In genomic region chr17:82299452-82299851, GRCh38 we compare ENCODE assay signal across 11 cellular contexts. TPM values are rescaled to one million over a fixed set of nuclear protein-coding genes. Genes with fewer than 3 reads are reported as not detected.
DNase-seq lines count a peak whose midpoint lies in the region; ATAC-seq and TF ChIP-seq lines count a peak whose summit lies in the region.
"Had no signal": no experiment of that assay in that cellular context is flagged by ENCODE, and none has a peak within 500 bp of the region (broad histone marks: within the 10 kb centered on the region; RNA-seq: fewer than 3 reads in every experiment).

No MANE protein-coding gene starts in this region.

- H3K27me3 Mint-ChIP-seq in activated T-cell treated with anti-CD3 and anti-CD28 coated beads, Interleukin-2, amount 50 U/mL, for 72 hours (ENCODE audit: low read depth), result no peaks in the 10 kb centered on the region
- H3K27me3 Mint-ChIP-seq in naive B cell (no peaks in the 10 kb centered on the region), chondrocyte (ENCODE audit: low read depth) (no peaks in the 10 kb centered on the region)

- H3K36me3 ChIP-seq in uterus, result no peaks in the 10 kb centered on the region
- H3K36me3 ChIP-seq: BE2C had no signal

- peaks cover 0 to 19% of the 10 kb centered on the region in 2 donors for H3K4me1 ChIP-seq in uterus

- no peak overlapping the region for H3K4me3 ChIP-seq in uterus
- H3K4me3 ChIP-seq: mucosa of descending colon had no signal

- H3K36me3 Mint-ChIP-seq in activated T-cell treated with anti-CD3 and anti-CD28 coated beads, Interleukin-2, amount 50 U/mL, for 72 hours (ENCODE audit: insufficient read depth in 2 of 2), result peaks cover 5 to 8% of the 10 kb centered on the region in 2 donors
- H3K36me3 Mint-ChIP-seq in naive B cell, result no peaks in the 10 kb centered on the region
- H3K36me3 Mint-ChIP-seq in chondrocyte (ENCODE audit: low read depth), result no peaks in the 10 kb centered on the region

- no peak for TF ChIP-seq POLR2A in uterus (IDR thresholded peaks at IDR 0.05)

- no peaks in the 10 kb centered on the region for H3K27me3 ChIP-seq in uterus
- H3K27me3 ChIP-seq: BE2C had no signal

- H3K4me3 Mint-ChIP-seq in activated T-cell treated with anti-CD3 and anti-CD28 coated beads, Interleukin-2, amount 50 U/mL, for 72 hours, result peak overlapping the region; percentile 98 to 99
- H3K4me3 Mint-ChIP-seq in naive B cell (peak overlapping the region in 7 of 8 donors; percentile 47 to 96 (median 75)), chondrocyte (ENCODE audit: unreplicated experiment) (no peak overlapping the region)

- H3K27ac ChIP-seq in uterus, result peak overlapping the region; percentile 89 to 95

- DNase-seq in stimulated activated CD4-positive, alpha-beta T cell treated with anti-CD3 and anti-CD28 coated beads, Interleukin-12 subunit alpha, Interleukin-12 subunit beta, amount 100 ng/mL, for 4 hours, result peak; percentile 40
- DNase-seq in stimulated activated CD4-positive, alpha-beta T cell treated with anti-CD3 and anti-CD28 coated beads, Interleukin-4, amount 100 ng/mL, for 1 hour, result no peak
- peak; percentile 76 to 77 for DNase-seq in activated T-cell treated with anti-CD3 and anti-CD28 coated beads, Interleukin-2, amount 50 U/mL, for 72 hours
- DNase-seq in naive B cell, result no peak
- DNase-seq in uterus, result no peak
- no peak for DNase-seq in amniotic stem cell (lab: John Stamatoyannopoulos, UW)
- no peak for DNase-seq in chondrocyte (ENCODE audit: low spot score)
- DNase-seq in 8988T, result no peak
- DNase-seq: BE2C, NCI-H446 had no signal

- no peak for TF ChIP-seq CTCF in uterus (IDR thresholded peaks at IDR 0.05)
- no peak for TF ChIP-seq CTCF in chondrocyte (IDR thresholded peaks at IDR 0.05)

- H3K27ac Mint-ChIP-seq in activated T-cell treated with anti-CD3 and anti-CD28 coated beads, Interleukin-2, amount 50 U/mL, for 72 hours, result peak overlapping the region; percentile 90
- H3K27ac Mint-ChIP-seq in naive B cell (peak overlapping the region; percentile 100), chondrocyte (ENCODE audit: unreplicated experiment) (no peak overlapping the region)

- H3K9me3 Mint-ChIP-seq in activated T-cell treated with anti-CD3 and anti-CD28 coated beads, Interleukin-2, amount 50 U/mL, for 72 hours, result no peaks in the 10 kb centered on the region
- no peaks in the 10 kb centered on the region for H3K9me3 Mint-ChIP-seq in naive B cell
- no peaks in the 10 kb centered on the region for H3K9me3 Mint-ChIP-seq in chondrocyte (ENCODE audit: low read depth)

- ATAC-seq in activated T-cell treated with anti-CD3 and anti-CD28 coated beads, Interleukin-2, amount 50 U/mL, for 72 hours (replicated peaks in 1 of 2), result peak; percentile 22 to 24
- ATAC-seq in naive B cell (ENCODE audit: low read depth in 2 of 2), result no peak
- ATAC-seq: mucosa of descending colon had no signal

- intact Hi-C loops in uterus (cut with DNase I; ENCODE audit: low total_unique reads), result no loop called here

- H3K4me1 Mint-ChIP-seq in activated T-cell treated with anti-CD3 and anti-CD28 coated beads, Interleukin-2, amount 50 U/mL, for 72 hours (ENCODE audit: low read depth), result peaks cover 94% of the 10 kb centered on the region
- peaks cover 53 to 85% (median 60%) of the 10 kb centered on the region in 3 donors for H3K4me1 Mint-ChIP-seq in naive B cell
- peaks cover 28% of the 10 kb centered on the region for H3K4me1 Mint-ChIP-seq in chondrocyte (ENCODE audit: low read depth)

- H3K9me3 ChIP-seq in uterus, result no peaks in the 10 kb centered on the region
- H3K9me3 ChIP-seq: BE2C, mucosa of descending colon had no signal

RNA-seq across cellular contexts. Expression of gene CD7, which starts 18.0 kb away (rescaled TPM):
- total RNA-seq in activated T-cell treated with anti-CD3 and anti-CD28 coated beads, Interleukin-2, amount 50 U/mL, for 72 hours, result 1,000 to 10,000 TPM in 1 of 2 donors, 100 to 1,000 TPM in 1; 845 to 1,007 TPM
- 1 to 10 TPM in 2 of 6 donors, under 1 TPM in 2, not detected in 2; 0.50 to 1.5 (median 1.0) TPM for polyA plus RNA-seq in naive B cell (ENCODE audit: low read depth in 6 of 6)
- 1 to 10 TPM in 2 of 4 donors, not detected in 2; 2.1 to 4.1 TPM for total RNA-seq in uterus
- not detected in 3 replicates for total RNA-seq in chondrocyte

RNA-seq across cellular contexts. Expression of gene CSNK1D, which starts 26.0 kb away (rescaled TPM):
- total RNA-seq in activated T-cell treated with anti-CD3 and anti-CD28 coated beads, Interleukin-2, amount 50 U/mL, for 72 hours, result 100 to 1,000 TPM; 166 to 170 TPM
- 10 to 100 TPM; 27.7 to 78.6 (median 63.4) TPM for polyA plus RNA-seq in naive B cell (ENCODE audit: low read depth in 6 of 6)
- total RNA-seq in uterus, result 100 to 1,000 TPM in 1 of 4 donors, 10 to 100 TPM in 3; 16.5 to 173 (median 44.6) TPM
- 93.0 to 94.5 TPM (median 93.9 TPM) in 3 replicates for total RNA-seq in chondrocyte

RNA-seq across cellular contexts. Expression of gene SECTM1, which starts 34.1 kb away (rescaled TPM):
- 10 to 100 TPM in 1 of 2 donors, 1 to 10 TPM in 1; 3.3 to 12.6 TPM for total RNA-seq in activated T-cell treated with anti-CD3 and anti-CD28 coated beads, Interleukin-2, amount 50 U/mL, for 72 hours
- polyA plus RNA-seq in naive B cell (ENCODE audit: low read depth in 6 of 6), result 1 to 10 TPM in 1 of 6 donors, under 1 TPM in 1, not detected in 4; 0.19 to 2.2 TPM
- 10 to 100 TPM in 2 of 4 donors, 1 to 10 TPM in 2; 3.5 to 29.4 (median 9.0) TPM for total RNA-seq in uterus
- 1.3 to 2.5 TPM (median 2.1 TPM) in 3 replicates for total RNA-seq in chondrocyte

RNA-seq across cellular contexts. Expression of gene TEX19, which starts 59.6 kb away (rescaled TPM):
- under 1 TPM in 1 of 2 donors, not detected in 1; 0.17 TPM for total RNA-seq in activated T-cell treated with anti-CD3 and anti-CD28 coated beads, Interleukin-2, amount 50 U/mL, for 72 hours
- not detected for polyA plus RNA-seq in naive B cell (ENCODE audit: low read depth in 6 of 6)
- total RNA-seq in uterus, result not detected
- total RNA-seq in chondrocyte, result not detected in 3 replicates
- total RNA-seq: mucosa of descending colon had no signal

Comparison
In these comparisons a context has a peak if more than half of its experiments do, and no peak if none do; other contexts are left out.
1. DNase-seq: peak in stimulated activated CD4-positive, alpha-beta T cell treated with anti-CD3 and anti-CD28 coated beads, Interleukin-12 subunit alpha, Interleukin-12 subunit beta, amount 100 ng/mL, for 4 hours (single experiment) and activated T-cell treated with anti-CD3 and anti-CD28 coated beads, Interleukin-2, amount 50 U/mL, for 72 hours (2 of 2); none in stimulated activated CD4-positive, alpha-beta T cell treated with anti-CD3 and anti-CD28 coated beads, Interleukin-4, amount 100 ng/mL, for 1 hour (single experiment), naive B cell (single experiment), uterus (0 of 2), amniotic stem cell (single experiment), chondrocyte (single experiment) and 8988T (single experiment).
2. ATAC-seq: peak in activated T-cell treated with anti-CD3 and anti-CD28 coated beads, Interleukin-2, amount 50 U/mL, for 72 hours (2 of 2); none in naive B cell (0 of 2).
3. RNA of gene CD7, which starts 18.0 kb away (total RNA-seq): 845 to 1,007 TPM in activated T-cell treated with anti-CD3 and anti-CD28 coated beads, Interleukin-2, amount 50 U/mL, for 72 hours; 2.1 to 4.1 TPM in uterus and not detected in chondrocyte; every median in the first group is over 100 times any median in the second.